In the genomic region with DNA sequence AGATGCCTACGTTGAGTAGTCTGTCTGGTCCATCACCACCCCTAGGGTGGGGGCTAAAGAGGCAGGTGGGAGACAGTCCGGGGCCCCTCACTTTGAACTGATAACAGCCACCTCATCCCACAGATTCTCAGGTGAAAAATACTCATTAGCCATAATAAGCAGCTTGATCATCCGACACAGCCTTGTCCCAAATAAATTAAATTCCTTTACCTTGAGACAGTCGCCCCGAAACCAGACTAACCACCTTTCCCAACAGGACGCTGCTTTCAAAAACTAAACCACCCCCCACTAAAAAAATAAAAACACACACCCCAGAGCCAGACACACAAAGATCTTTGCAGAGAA, we compare ENCODE assay signal across 8 cellular contexts.
DNase-seq lines count a peak whose midpoint lies in the region; ATAC-seq and TF ChIP-seq lines count a peak whose summit lies in the region.

No MANE protein-coding gene starts in this region.

- no peaks in the 10 kb centered on the region for H3K36me3 ChIP-seq in GM23248 (ENCODE audit: low read depth)
- no peaks in the 10 kb centered on the region for H3K36me3 ChIP-seq in gastrocnemius medialis

- no peaks in the 10 kb centered on the region for H4K20me1 ChIP-seq in GM23248 (ENCODE audit: insufficient read depth)

- no peaks in the 10 kb centered on the region for H3K9me2 ChIP-seq in GM23248 (ENCODE audit: insufficient read depth)

- peaks cover 18% of the 10 kb centered on the region for H3K4me1 Mint-ChIP-seq in T-helper 17 cell
- H3K4me1 Mint-ChIP-seq in glutamatergic neuron (ENCODE audit: low read depth, unreplicated experiment): peaks cover 11% of the 10 kb centered on the region

- H3K9me3 Mint-ChIP-seq in glutamatergic neuron (ENCODE audit: unreplicated experiment): peaks cover 11% of the 10 kb centered on the region

- TF ChIP-seq POLR2A in gastrocnemius medialis (IDR thresholded peaks at IDR 0.05): no peak

- H3K27me3 Mint-ChIP-seq in T-helper 17 cell (no peaks in the 10 kb centered on the region), glutamatergic neuron (ENCODE audit: unreplicated experiment) (peaks cover 23% of the 10 kb centered on the region)

- in situ Hi-C loops in GM23248 (cut with MboI): no loop called here
- in situ Hi-C loops in gastrocnemius medialis (cut with MboI; ENCODE audit: low sequenced_read_pairs in 4 of 4): loop anchor here in 2 of 4 donors (25.0 kb wide), 1 partner anchor 94 kb away; a partner anchor contains a TSS

- H3K4me3 Mint-ChIP-seq in T-helper 17 cell (peak overlapping the region; percentile 90), glutamatergic neuron (ENCODE audit: unreplicated experiment) (peak overlapping the region; percentile 85)

- no peak for DNase-seq in GM23248
- no peak for DNase-seq in T-helper 17 cell
- no peak for DNase-seq in glutamatergic neuron
- DNase-seq in gastrocnemius medialis: no peak
- no peak for DNase-seq in NOMO-1 (lab: John Stamatoyannopoulos, UW; ENCODE audit: unreplicated experiment in 2 of 2)
- no peak for DNase-seq in activated CD4-positive, alpha-beta T cell treated with anti-CD3 and anti-CD28 coated beads for 1 hour

- H3K4me3 ChIP-seq in GM23248 (peak overlapping the region; percentile 76; the same call in 1 of the 2 replicates), gastrocnemius medialis (peak overlapping the region; percentile 57 to 75 (median 70))

- H3F3A ChIP-seq in GM23248 (ENCODE audit: insufficient read depth): no peaks in the 10 kb centered on the region

- no peak for TF ChIP-seq CTCF in glutamatergic neuron (IDR thresholded peaks at IDR 0.05; ENCODE audit: partially characterized antibody, unreplicated experiment)
- no peak for TF ChIP-seq CTCF in gastrocnemius medialis (IDR thresholded peaks at IDR 0.05 in 4 of 5, conservative IDR thresholded peaks at IDR 0.05 in 1 of 5)

- WGBS in GM23248 (ENCODE audit: low coverage in 1 of 2, low lambda C conversion rate in 2 of 2, missing lambda C conversion rate in 2 of 2), 2 experiments: 89 to 91% methylated on average over 6 of the region's 6 CpGs

- H3K9ac ChIP-seq in GM23248: no peak overlapping the region

- H3K79me2 ChIP-seq in GM23248 (ENCODE audit: insufficient read depth): no peaks in the 10 kb centered on the region

- intact Hi-C loops in gastrocnemius medialis (cut with DNase I; ENCODE audit: low total_unique reads): loop anchor here (2.0 to 5.0 kb wide), 2 partner anchors 96 to 169 kb away; no protein-coding TSS in a partner anchor

- H3K9me3 ChIP-seq in GM23248 (ENCODE audit: low read depth): no peaks in the 10 kb centered on the region
- no peaks in the 10 kb centered on the region for H3K9me3 ChIP-seq in T-helper 17 cell (ENCODE audit: control insufficient read depth, low read length, poor library complexity, severe bottlenecking)
- H3K9me3 ChIP-seq in gastrocnemius medialis: no peaks in the 10 kb centered on the region

- H3K36me3 Mint-ChIP-seq in T-helper 17 cell (ENCODE audit: low read depth) (no peaks in the 10 kb centered on the region), glutamatergic neuron (ENCODE audit: unreplicated experiment) (no peaks in the 10 kb centered on the region)

- H3K4me1 ChIP-seq in GM23248 (ENCODE audit: insufficient read depth): no peaks in the 10 kb centered on the region
- H3K4me1 ChIP-seq in gastrocnemius medialis: peaks cover 60 to 69% of the 10 kb centered on the region in 2 donors

- no peaks in the 10 kb centered on the region for H3K27me3 ChIP-seq in GM23248 (replicated peaks; ENCODE audit: insufficient read depth)
- H3K27me3 ChIP-seq in gastrocnemius medialis: no peaks in the 10 kb centered on the region

- H2AFZ ChIP-seq in GM23248: no peak overlapping the region

- no peak overlapping the region for H3K4me2 ChIP-seq in GM23248 (ENCODE audit: unreplicated experiment)

- peak overlapping the region; percentile 90 for H3K27ac Mint-ChIP-seq in T-helper 17 cell
- H3K27ac Mint-ChIP-seq in glutamatergic neuron (ENCODE audit: unreplicated experiment): no peak overlapping the region

- ATAC-seq in T-helper 17 cell (no peak), gastrocnemius medialis (no peak), HG03469 (IDR thresholded peaks at IDR 0.05; ENCODE audit: unreplicated experiment) (no peak), GM21825 (IDR thresholded peaks at IDR 0.05; ENCODE audit: unreplicated experiment) (no peak)

- H3K27ac ChIP-seq in GM23248 (no peak overlapping the region), gastrocnemius medialis (peak overlapping the region; percentile 19 to 69 (median 52))
